In the genomic region with DNA sequence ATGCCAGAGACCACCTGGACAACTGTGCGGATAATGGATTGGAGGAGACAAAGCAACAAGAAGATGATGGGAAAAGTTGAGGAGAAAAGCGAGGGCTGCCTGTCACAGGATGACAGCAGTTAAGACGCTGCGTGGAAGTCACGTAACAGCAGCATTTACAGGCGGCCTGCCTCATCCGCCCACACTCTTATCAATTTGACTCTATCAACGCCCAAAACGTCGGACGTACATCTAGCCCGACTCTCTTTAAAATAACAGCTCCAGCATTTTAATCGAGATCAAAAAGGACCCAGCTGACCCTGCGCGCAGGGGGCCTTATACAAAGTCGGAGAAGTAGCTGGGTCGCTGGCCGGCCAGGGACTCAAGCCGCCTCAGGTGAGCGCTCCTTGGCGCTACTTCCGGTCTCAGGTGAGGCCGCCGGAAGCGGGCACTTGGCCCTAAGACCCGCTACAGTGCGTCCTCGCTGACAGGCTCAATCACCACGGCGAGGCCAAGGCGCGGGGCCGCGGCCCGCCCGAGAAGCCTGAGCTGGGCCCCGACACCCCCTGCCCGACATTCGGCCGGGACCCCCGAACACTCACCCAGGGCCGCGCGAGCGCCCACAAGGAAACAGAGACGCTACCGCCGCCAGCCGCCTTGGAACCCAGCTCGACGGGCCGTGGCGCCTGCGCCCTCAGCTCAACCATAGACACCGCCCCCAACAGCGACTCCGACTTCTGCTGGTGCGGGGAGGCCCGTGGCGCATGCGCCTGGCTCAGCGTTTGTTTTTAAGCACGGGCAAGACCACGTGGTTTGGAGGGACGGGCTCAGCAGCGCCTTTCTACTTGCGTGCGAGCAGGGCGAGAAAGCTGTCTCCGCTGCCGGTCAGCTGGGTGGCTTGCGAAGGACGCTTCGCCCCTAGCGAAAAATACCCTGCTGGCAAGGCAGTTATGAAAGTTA, we compare ENCODE assay signal across 8 cellular contexts. TPM values are rescaled to one million over a fixed set of nuclear protein-coding genes. Genes with fewer than 3 reads are reported as not detected.
DNase-seq lines count a peak whose midpoint lies in the region; ATAC-seq and TF ChIP-seq lines count a peak whose summit lies in the region.

A gene (minus strand): TSS at position 741 of the 939 bp plus-strand sequence.

- H3K27me3 ChIP-seq in BLaER1 (no peaks in the 10 kb centered on the region), colonic mucosa (no peaks in the 10 kb centered on the region), layer of hippocampus (ENCODE audit: control insufficient read depth, insufficient read depth, low read length) (no peaks in the 10 kb centered on the region)

- H3K36me3 ChIP-seq in BLaER1 (0 out of 2 replicates have a peak, but pooled peaks cover 7% of the 10 kb centered on the region), colonic mucosa (no peaks in the 10 kb centered on the region)

- peak within 1 kb of the TSS; percentile 92 for H3K4me3 ChIP-seq in BLaER1
- peak within 1 kb of the TSS; percentile 69 for H3K4me3 ChIP-seq in colonic mucosa

- H3K4me2 ChIP-seq in BLaER1, result peak within 1 kb of the TSS; percentile 94

- H3K9ac ChIP-seq in BLaER1, result peak within 1 kb of the TSS; percentile 90
- H3K9ac ChIP-seq in colonic mucosa (ENCODE audit: low read depth in 2 of 2, low read length in 2 of 2), result peak within 1 kb of the TSS; percentile 79 to 82

- H4K20me1 ChIP-seq in BLaER1, result peaks cover 24% of the 10 kb centered on the region

- DNase-seq in NCI-H524 treated with DMSO at 0.1 percent for 48 hours (lab: John Stamatoyannopoulos, UW) (peak; percentile 56), colonic mucosa (peak; percentile 98)
- peak; percentile 97 for DNase-seq in activated CD4-positive, alpha-beta T cell treated with anti-CD3 and anti-CD28 coated beads for 48 hours
- DNase-seq in stimulated activated CD4-positive, alpha-beta T cell treated with anti-CD3 and anti-CD28 coated beads, Interleukin-1b, Interleukin-23, amount 100 ng/mL, for 24 hours (ENCODE audit: low read depth in 4 of 4, low spot score in 1 of 4), result peak; percentile 87 to 95 (median 92)

- intact Hi-C loops in colonic mucosa (cut with DNase I), result no loop called here

- H3K27ac ChIP-seq in BLaER1, result peak within 1 kb of the TSS; percentile 86
- peak within 1 kb of the TSS; percentile 87 for H3K27ac ChIP-seq in colonic mucosa
- H3K27ac ChIP-seq in layer of hippocampus (ENCODE audit: low read depth, low read length), result peak within 1 kb of the TSS; percentile 73

- no peak for TF ChIP-seq CTCF in colonic mucosa (IDR thresholded peaks at IDR 0.05)

- peaks cover 33% of the 10 kb centered on the region for H3K4me1 ChIP-seq in BLaER1
- H3K4me1 ChIP-seq in colonic mucosa, result peaks cover 7% of the 10 kb centered on the region

- no peaks in the 10 kb centered on the region for H3K9me3 ChIP-seq in BLaER1
- H3K9me3 ChIP-seq in colonic mucosa, result no peaks in the 10 kb centered on the region

- ATAC-seq in GM19324 (IDR thresholded peaks at IDR 0.05; ENCODE audit: low FRiP score, unreplicated experiment) (peak; percentile 92), HG03460 (IDR thresholded peaks at IDR 0.05; ENCODE audit: unreplicated experiment) (peak; percentile 83)

RNA-seq across cellular contexts. Expression of the gene that starts here (rescaled TPM):
- 10 to 100 TPM; 16.4 to 18.0 TPM for total RNA-seq in colonic mucosa

Comparison
In these comparisons a context has a peak if more than half of its experiments do, and no peak if none do; other contexts are left out.
1. Peak in every context shown above with its lines: DNase-seq, ATAC-seq, H3K4me3 ChIP-seq and H3K27ac ChIP-seq.